In genomic region chr11:62771144-62772021, GRCh38 we compare ENCODE assay signal across 8 cellular contexts. TPM values are rescaled to one million over a fixed set of nuclear protein-coding genes. Genes with fewer than 3 reads are reported as not detected.
A peak's percentile ranks its signal among the peaks of the same experiment; 100 is the strongest.
DNase-seq lines count a peak whose midpoint lies in the region; ATAC-seq and TF ChIP-seq lines count a peak whose summit lies in the region.

TAF6L (plus strand) TSS chr11:62771396; CDS start chr11:62775784, 4,388 bp downstream.

- DNase-seq in GM12864 (ENCODE audit: low read depth) (peak; percentile 90), NCI-H128 (lab: John Stamatoyannopoulos, UW; ENCODE audit: unreplicated experiment) (peak; percentile 96), SW480 (ENCODE audit: low spot score) (peak; percentile 96), adipocyte (ENCODE audit: low read depth) (peak; percentile 99), cardiac septum (ENCODE audit: low spot score) (peak; percentile 99), pons (ENCODE audit: low spot score) (peak; percentile 99), type B pancreatic cell (ENCODE audit: extremely low spot score, unreplicated experiment) (peak; percentile 94)

- peaks cover 21% of the 10 kb centered on the region for H3K36me3 ChIP-seq in adipocyte (ENCODE audit: control insufficient read depth, insufficient read depth, low read length, severe bottlenecking)

- H3K27me3 ChIP-seq in adipocyte (replicated peaks; ENCODE audit: control insufficient read depth, insufficient read depth, low read length) = no peaks in the 10 kb centered on the region

- peak within 1 kb of the TSS; percentile 93 for H3K27ac Mint-ChIP-seq in type B pancreatic cell

- no peaks in the 10 kb centered on the region for H3K27me3 Mint-ChIP-seq in type B pancreatic cell

- peak within 1 kb of the TSS; percentile 90 for H3K4me3 Mint-ChIP-seq in type B pancreatic cell

- ATAC-seq in HG02678 (IDR thresholded peaks at IDR 0.05; ENCODE audit: unreplicated experiment) = peak; percentile 89

- peaks cover 19% of the 10 kb centered on the region for H3K4me1 ChIP-seq in adipocyte (ENCODE audit: control insufficient read depth, insufficient read depth, low read length)

- peak within 1 kb of the TSS; percentile 84 for H3K4me3 ChIP-seq in GM12864 (ENCODE audit: low read depth, low read length)
- H3K4me3 ChIP-seq in adipocyte (ENCODE audit: low read length) = peak within 1 kb of the TSS; percentile 85

- no peaks in the 10 kb centered on the region for H3K9me3 ChIP-seq in adipocyte (ENCODE audit: control insufficient read depth, low read length)

- peaks cover 7% of the 10 kb centered on the region for H3K36me3 Mint-ChIP-seq in type B pancreatic cell

- intact Hi-C loops in cardiac septum (cut with DNase I) = loop anchor here (2.0 kb wide), 1 partner anchor 45 kb away; the partner anchor contains the start of gene HNRNPUL2

- no peaks in the 10 kb centered on the region for H3K9me3 Mint-ChIP-seq in type B pancreatic cell

- TF ChIP-seq CTCF in GM12864 (IDR thresholded peaks at IDR 0.05; ENCODE audit: low read depth, low read length, missing control alignments) = no peak
- TF ChIP-seq CTCF in type B pancreatic cell (conservative IDR thresholded peaks at IDR 0.05) = no peak

- H3K4me1 Mint-ChIP-seq in type B pancreatic cell (ENCODE audit: unreplicated experiment) = peaks cover 17% of the 10 kb centered on the region

- peak within 1 kb of the TSS; percentile 80 for H3K9ac ChIP-seq in adipocyte (ENCODE audit: low read length)

RNA-seq across cellular contexts. Expression of gene TAF6L, which starts in this region (rescaled TPM):
- 9.7 TPM for total RNA-seq in cardiac septum
- 23.8 and 37.6 TPM in 2 replicates for total RNA-seq in type B pancreatic cell (ENCODE audit: low replicate concordance)

Comparison
In these comparisons a context has a peak if more than half of its experiments do, and no peak if none do; other contexts are left out.
1. Peak in every context shown above with its lines: DNase-seq, ATAC-seq and H3K4me3 ChIP-seq.